ENCODE assay signal across 19 cellular contexts in the genomic region with DNA sequence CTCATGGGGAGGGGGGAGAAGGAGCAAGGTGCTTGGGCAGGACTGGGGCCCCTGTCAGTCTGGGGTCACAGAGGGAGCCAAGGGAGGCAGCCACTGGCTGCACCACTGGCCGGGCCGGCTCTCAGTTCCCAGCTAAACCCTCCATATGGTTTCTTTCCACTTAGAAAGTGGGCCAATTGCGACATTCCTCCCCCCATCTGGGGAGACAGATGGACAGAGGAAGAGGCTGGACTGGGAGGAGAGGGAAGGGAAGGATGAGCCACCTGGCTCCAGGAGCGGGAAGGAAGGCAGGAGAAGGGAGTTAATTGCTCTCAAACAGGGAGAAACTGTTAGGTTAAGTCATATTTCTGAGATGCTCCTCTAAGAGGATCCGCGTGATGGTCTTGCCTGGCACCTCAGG.
DNase-seq lines count a peak whose midpoint lies in the region; ATAC-seq, FAIRE-seq and TF ChIP-seq lines count a peak whose summit lies in the region.
"Had no signal": no experiment of that assay in that cellular context is flagged by ENCODE, and none has a peak within 500 bp of the region (broad histone marks: within the 10 kb centered on the region; RNA-seq: fewer than 3 reads in every experiment).

No MANE protein-coding gene starts in this region.

- no peak overlapping the region for H3K18ac ChIP-seq in H1 (ENCODE audit: extremely low read depth, low read length)

- no peak overlapping the region for H2AFZ ChIP-seq in H1 (ENCODE audit: low read length)

- H3K14ac ChIP-seq in H1 (ENCODE audit: insufficient read length), result no peak overlapping the region

- H3K23me2 ChIP-seq in H1 (ENCODE audit: low read depth, low read length), result no peaks in the 10 kb centered on the region

- POLR2A ChIA-PET in H1 (lab: Charles Lee; ENCODE audit: partially characterized antibody), result interaction anchor here (1.4 kb wide), 1 partner anchor 368 kb away, joined by 3 read pairs; no protein-coding TSS in a partner anchor

- H2BK15ac ChIP-seq in H1 (ENCODE audit: low read length), result no peak overlapping the region

- no peak overlapping the region for H4K91ac ChIP-seq in H1 (replicated peaks; ENCODE audit: insufficient read length, low read length)

- no peaks in the 10 kb centered on the region for H3K36me3 ChIP-seq in H1 (ENCODE audit: control insufficient read depth in 2 of 4, insufficient read depth in 4 of 4, low read length in 3 of 4)

- DNase-seq in activated naive CD8-positive, alpha-beta T cell treated with anti-CD3 and anti-CD28 coated beads for 36 hours, result no peak
- DNase-seq in activated naive CD8-positive, alpha-beta T cell treated with anti-CD3 and anti-CD28 coated beads, Interleukin-2, amount 50 U/mL, for 24 hours, result no peak
- peak; percentile 97 for DNase-seq in NCI-H82 (lab: John Stamatoyannopoulos, UW)
- DNase-seq in H1 (ENCODE audit: low read depth in 1 of 2, low spot score in 2 of 2), result no peak
- DNase-seq in superior temporal gyrus (ENCODE audit: extremely low spot score), result peak; percentile 27
- DNase-seq in RPMI8226, result no peak
- no peak for DNase-seq in NCI-H146 (lab: John Stamatoyannopoulos, UW)
- DNase-seq: COR-L47, DMS79, GOT3, HFFc6, KBM-7, NCI-H748 treated with DMSO at 0.1 percent for 48 hours, SHP77 treated with DMSO at 0.1 percent for 48 hours had no signal

- H3K4ac ChIP-seq in H1 (replicated peaks; ENCODE audit: insufficient read length, low read depth, low read length), result no peak overlapping the region

- no peak for FAIRE-seq in H1 (lab: Jason Lieb, UNC)
- FAIRE-seq: A204.1, G401.6 had no signal

- H3K56ac ChIP-seq in H1 (replicated peaks; ENCODE audit: insufficient read length, low read depth, low read length), result no peak overlapping the region

- CTCF ChIA-PET in H1 (lab: Charles Lee; ENCODE audit: partially characterized antibody), result interaction anchor here (0.6 to 5.9 kb wide), 29 partner anchors 10 to 418 kb away, joined by 3 to 47 read pairs (median 4); no protein-coding TSS in a partner anchor

- H2BK20ac ChIP-seq in H1 (ENCODE audit: low read length), result no peak overlapping the region

- no peak overlapping the region for H4K5ac ChIP-seq in H1 (ENCODE audit: insufficient read length, low read depth, low read length)

- peaks cover 2 to 6% of the 10 kb centered on the region in 2 experiments for H4K20me1 ChIP-seq in H1 (replicated peaks in 1 of 2; ENCODE audit: control insufficient read depth in 1 of 2, insufficient read depth in 2 of 2, low read length in 2 of 2)

- no peaks in the 10 kb centered on the region for H3K4me1 Mint-ChIP-seq in activated naive CD8-positive, alpha-beta T cell treated with anti-CD3 and anti-CD28 coated beads for 36 hours
- no peaks in the 10 kb centered on the region for H3K4me1 Mint-ChIP-seq in activated naive CD8-positive, alpha-beta T cell treated with anti-CD3 and anti-CD28 coated beads, Interleukin-2, amount 50 U/mL, for 24 hours

- H3K79me2 ChIP-seq in H1 (ENCODE audit: control insufficient read depth in 1 of 2, insufficient read depth in 2 of 2, low read length in 2 of 2), result no peaks in the 10 kb centered on the region

- H3K4me3 Mint-ChIP-seq in activated naive CD8-positive, alpha-beta T cell treated with anti-CD3 and anti-CD28 coated beads for 36 hours, result no peak overlapping the region
- H3K4me3 Mint-ChIP-seq in activated naive CD8-positive, alpha-beta T cell treated with anti-CD3 and anti-CD28 coated beads, Interleukin-2, amount 50 U/mL, for 24 hours, result no peak overlapping the region
- H3K4me3 Mint-ChIP-seq: HFFc6 had no signal

- no peaks in the 10 kb centered on the region for H3K27me3 Mint-ChIP-seq in activated naive CD8-positive, alpha-beta T cell treated with anti-CD3 and anti-CD28 coated beads for 36 hours
- peaks cover 9% of the 10 kb centered on the region for H3K27me3 Mint-ChIP-seq in activated naive CD8-positive, alpha-beta T cell treated with anti-CD3 and anti-CD28 coated beads, Interleukin-2, amount 50 U/mL, for 24 hours

- no peaks in the 10 kb centered on the region for H3K27me3 ChIP-seq in H1 (replicated peaks in 1 of 4; ENCODE audit: control insufficient read depth in 3 of 4, extremely low read depth in 1 of 4, insufficient read depth in 3 of 4, low read length in 3 of 4)

- TF ChIP-seq EP300 in H1 (IDR thresholded peaks at IDR 0.05; ENCODE audit: borderline replicate concordance in 1 of 2, low read depth in 2 of 2, low read length in 2 of 2), result no peak

- no peak overlapping the region for H3K4me3 ChIP-seq in H1 (ENCODE audit: extremely low read depth in 1 of 4, insufficient read depth in 2 of 4, low read depth in 3 of 4, low read length in 4 of 4)

- no peak overlapping the region for H3K9ac ChIP-seq in H1 (replicated peaks in 1 of 4; ENCODE audit: extremely low read depth in 1 of 4, low read depth in 3 of 4, low read length in 3 of 4)

- no peaks in the 10 kb centered on the region for H3K9me3 Mint-ChIP-seq in activated naive CD8-positive, alpha-beta T cell treated with anti-CD3 and anti-CD28 coated beads for 36 hours
- H3K9me3 Mint-ChIP-seq in activated naive CD8-positive, alpha-beta T cell treated with anti-CD3 and anti-CD28 coated beads, Interleukin-2, amount 50 U/mL, for 24 hours, result no peaks in the 10 kb centered on the region
- H3K9me3 Mint-ChIP-seq: HFFc6 had no signal

- H2BK120ac ChIP-seq in H1 (replicated peaks; ENCODE audit: low read depth, low read length), result no peak overlapping the region

- H3K23ac ChIP-seq in H1 (ENCODE audit: insufficient read length), result no peak overlapping the region

- no peak overlapping the region for H3K4me2 ChIP-seq in H1 (ENCODE audit: insufficient read depth in 1 of 2, low read depth in 2 of 2, low read length in 2 of 2)

- no peaks in the 10 kb centered on the region for H3K36me3 Mint-ChIP-seq in activated naive CD8-positive, alpha-beta T cell treated with anti-CD3 and anti-CD28 coated beads for 36 hours
- no peaks in the 10 kb centered on the region for H3K36me3 Mint-ChIP-seq in activated naive CD8-positive, alpha-beta T cell treated with anti-CD3 and anti-CD28 coated beads, Interleukin-2, amount 50 U/mL, for 24 hours (ENCODE audit: low read depth)

- no peak overlapping the region for H2AK5ac ChIP-seq in H1 (ENCODE audit: low read depth, low read length)

- no peaks in the 10 kb centered on the region for H3K79me1 ChIP-seq in H1 (ENCODE audit: low read depth, low read length)

- H3K9me3 ChIP-seq in H1 (ENCODE audit: insufficient read depth in 2 of 2, low read depth in 1 of 2, low read length in 1 of 2), result no peaks in the 10 kb centered on the region

- H3K4me1 ChIP-seq in H1 (replicated peaks in 1 of 4; ENCODE audit: control insufficient read depth in 3 of 4, insufficient read depth in 4 of 4, low read length in 3 of 4), result peaks cover 0 to 9% (median 4%) of the 10 kb centered on the region in 4 experiments; a peak in 5 of 7 replicates

- TF ChIP-seq RAD21 in H1 (IDR thresholded peaks at IDR 0.05 in 1 of 2, conservative IDR thresholded peaks at IDR 0.05 in 1 of 2; ENCODE audit: low read depth in 2 of 2, low read length in 2 of 2), result no peak

- ATAC-seq in activated naive CD8-positive, alpha-beta T cell treated with anti-CD3 and anti-CD28 coated beads, Interleukin-2, amount 50 U/mL, for 24 hours, result no peak
- no peak for ATAC-seq in HG02763 (IDR thresholded peaks at IDR 0.05; ENCODE audit: unreplicated experiment)
- ATAC-seq: Panc1 had no signal

- no peak for TF ChIP-seq CTCF in H1 (IDR thresholded peaks at IDR 0.05; ENCODE audit: control extremely low read depth in 1 of 3, insufficient read depth in 1 of 3, low read depth in 1 of 3, low read length in 3 of 3)

- no peak for TF ChIP-seq POLR2A in H1 (IDR thresholded peaks at IDR 0.05; ENCODE audit: control extremely low read depth in 1 of 2, low read depth in 2 of 2, low read length in 2 of 2)

- H2BK12ac ChIP-seq in H1 (ENCODE audit: low read depth, low read length), result 0 out of 2 replicates have a peak overlapping the region, but pooled peaks have one; percentile 39

- 90% methylated on average over 6 of the region's 6 CpGs; no CpG with 5 or more reads in 1 of the 2 experiments for WGBS in H1 (ENCODE audit: extremely low coverage in 1 of 2, insufficient coverage in 1 of 2, insufficient read length in 1 of 2, insufficient replicate concordance in 2 of 2, low coverage in 1 of 2, low lambda C conversion rate in 2 of 2, missing lambda C conversion rate in 1 of 2), 2 experiments

- no peak overlapping the region for H4K8ac ChIP-seq in H1 (ENCODE audit: extremely low read depth, insufficient read depth, low read length)

- H3K27ac Mint-ChIP-seq in activated naive CD8-positive, alpha-beta T cell treated with anti-CD3 and anti-CD28 coated beads for 36 hours, result peak overlapping the region; percentile 20
- no peak overlapping the region for H3K27ac Mint-ChIP-seq in activated naive CD8-positive, alpha-beta T cell treated with anti-CD3 and anti-CD28 coated beads, Interleukin-2, amount 50 U/mL, for 24 hours
- H3K27ac Mint-ChIP-seq: HFFc6 had no signal

- no peak overlapping the region for H2BK5ac ChIP-seq in H1 (ENCODE audit: low read depth, low read length)

- no peak overlapping the region for H3K27ac ChIP-seq in H1 (ENCODE audit: low read depth, low read length)
- H3K27ac ChIP-seq: C4-2B had no signal

TF ChIP-seq in H1, 55 proteins besides CTCF, POLR2A, EP300 and RAD21 (continues in another document):
- TF ChIP-seq, protein P1, sequence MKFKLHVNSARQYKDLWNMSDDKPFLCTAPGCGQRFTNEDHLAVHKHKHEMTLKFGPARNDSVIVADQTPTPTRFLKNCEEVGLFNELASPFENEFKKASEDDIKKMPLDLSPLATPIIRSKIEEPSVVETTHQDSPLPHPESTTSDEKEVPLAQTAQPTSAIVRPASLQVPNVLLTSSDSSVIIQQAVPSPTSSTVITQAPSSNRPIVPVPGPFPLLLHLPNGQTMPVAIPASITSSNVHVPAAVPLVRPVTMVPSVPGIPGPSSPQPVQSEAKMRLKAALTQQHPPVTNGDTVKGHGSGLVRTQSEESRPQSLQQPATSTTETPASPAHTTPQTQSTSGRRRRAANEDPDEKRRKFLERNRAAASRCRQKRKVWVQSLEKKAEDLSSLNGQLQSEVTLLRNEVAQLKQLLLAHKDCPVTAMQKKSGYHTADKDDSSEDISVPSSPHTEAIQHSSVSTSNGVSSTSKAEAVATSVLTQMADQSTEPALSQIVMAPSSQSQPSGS (IDR thresholded peaks at IDR 0.05; ENCODE audit: low read length), result no peak
- no peak for TF ChIP-seq RBBP5 (IDR thresholded peaks at IDR 0.05; ENCODE audit: borderline replicate concordance, low read depth, low read length)
- no peak for TF ChIP-seq MAFK (IDR thresholded peaks at IDR 0.05; ENCODE audit: low read depth, low read length)
- no peak for TF ChIP-seq GTF2F1 (IDR thresholded peaks at IDR 0.05; ENCODE audit: borderline replicate concordance, low read depth, low read length)
- no peak for TF ChIP-seq SRF (IDR thresholded peaks at IDR 0.05; ENCODE audit: low read depth, low read length)
- TF ChIP-seq JUND (IDR thresholded peaks at IDR 0.05; ENCODE audit: low read length), result no peak
- TF ChIP-seq KDM5A (IDR thresholded peaks at IDR 0.05; ENCODE audit: low read length), result no peak
- TF ChIP-seq RFX5 (IDR thresholded peaks at IDR 0.05; ENCODE audit: borderline replicate concordance, low read depth, low read length), result no peak
- no peak for TF ChIP-seq SP2 (IDR thresholded peaks at IDR 0.05; ENCODE audit: low read length)
- no peak for TF ChIP-seq FOSL1 (IDR thresholded peaks at IDR 0.05; ENCODE audit: insufficient read depth, low read depth, low read length)

Comparison
In these comparisons a context has a peak if more than half of its experiments do, and no peak if none do; other contexts are left out.
1. DNase-seq: peak in NCI-H82 (single experiment) and superior temporal gyrus (single experiment); none in activated naive CD8-positive, alpha-beta T cell treated with anti-CD3 and anti-CD28 coated beads for 36 hours (single experiment), activated naive CD8-positive, alpha-beta T cell treated with anti-CD3 and anti-CD28 coated beads, Interleukin-2, amount 50 U/mL, for 24 hours (single experiment), H1 (0 of 2), RPMI8226 (single experiment) and NCI-H146 (single experiment).